20 cellular contexts compared by ENCODE assay signal in genomic region chr12:62214847-62215246, GRCh38. TPM values are rescaled to one million over a fixed set of nuclear protein-coding genes. Genes with fewer than 3 reads are reported as not detected.
DNase-seq lines count a peak whose midpoint lies in the region; ATAC-seq and TF ChIP-seq lines count a peak whose summit lies in the region.
"Had no signal": no experiment of that assay in that cellular context is flagged by ENCODE, and none has a peak within 500 bp of the region (broad histone marks: within the 10 kb centered on the region; RNA-seq: fewer than 3 reads in every experiment).

No MANE protein-coding gene starts in this region.

- ATAC-seq in T-helper 17 cell, result no peak

- H3K27me3 ChIP-seq in breast epithelium, result no peaks in the 10 kb centered on the region
- H3K27me3 ChIP-seq in thyroid gland, result no peaks in the 10 kb centered on the region
- H3K27me3 ChIP-seq: hepatocyte, MG63, vagina had no signal

- TF ChIP-seq CTCF in MCF 10A (IDR thresholded peaks at IDR 0.05; ENCODE audit: unreplicated experiment) (no peak), breast epithelium (IDR thresholded peaks at IDR 0.05) (no peak), epithelial cell of esophagus (IDR thresholded peaks at IDR 0.05; ENCODE audit: insufficient read depth, low read depth, low read length, missing control alignments) (no peak), thyroid gland (IDR thresholded peaks at IDR 0.05) (no peak), glutamatergic neuron (IDR thresholded peaks at IDR 0.05; ENCODE audit: partially characterized antibody, unreplicated experiment) (no peak)

- CTCF ChIA-PET in MCF 10A (lab: Yijun Ruan, JAX), result interaction anchor here (0.6 kb wide), 3 partner anchors 48 to 1806 kb away, joined by 3 to 4 read pairs (median 3); no protein-coding TSS in a partner anchor

- H3K36me3 ChIP-seq in breast epithelium (no peaks in the 10 kb centered on the region), thyroid gland (no peaks in the 10 kb centered on the region)
- H3K36me3 ChIP-seq: MG63, SJSA1, vagina had no signal

- H3K4me1 Mint-ChIP-seq in MCF 10A (ENCODE audit: insufficient read depth, unreplicated experiment), result peaks cover 11% of the 10 kb centered on the region
- H3K4me1 Mint-ChIP-seq in T-helper 17 cell, result peaks cover 3% of the 10 kb centered on the region
- no peaks in the 10 kb centered on the region for H3K4me1 Mint-ChIP-seq in glutamatergic neuron (ENCODE audit: low read depth, unreplicated experiment)

- H3K4me1 ChIP-seq in breast epithelium (no peaks in the 10 kb centered on the region), thyroid gland (peaks cover 4 to 21% of the 10 kb centered on the region in 2 donors)
- H3K4me1 ChIP-seq: Caco-2, SJSA1, vagina had no signal

- no peaks in the 10 kb centered on the region for H3K36me3 Mint-ChIP-seq in MCF 10A (ENCODE audit: insufficient read depth, unreplicated experiment)
- H3K36me3 Mint-ChIP-seq in T-helper 17 cell (ENCODE audit: low read depth), result no peaks in the 10 kb centered on the region
- no peaks in the 10 kb centered on the region for H3K36me3 Mint-ChIP-seq in glutamatergic neuron (ENCODE audit: unreplicated experiment)

- H3K9me3 Mint-ChIP-seq in MCF 10A (ENCODE audit: unreplicated experiment) (no peaks in the 10 kb centered on the region), glutamatergic neuron (ENCODE audit: unreplicated experiment) (no peaks in the 10 kb centered on the region)
- H3K9me3 Mint-ChIP-seq: stimulated activated naive CD8-positive, alpha-beta T cell treated with anti-CD3 and anti-CD28 coated beads, Interleukin-15, Interleukin-2, amounts not matched to agents 100 ng/mL and 50 ng/mL, for 24 hours had no signal

- H3K27ac ChIP-seq in breast epithelium (peak overlapping the region in 1 of 2 donors; percentile 64), thyroid gland (peak overlapping the region in 1 of 3 donors; percentile 33)
- H3K27ac ChIP-seq: hepatocyte, SJSA1, vagina had no signal

- no TSS peak for BruUV-seq in MCF 10A (replicated peaks; lab: Mats Ljungman, UMichigan)

- H3K27ac Mint-ChIP-seq in MCF 10A (ENCODE audit: low read depth, unreplicated experiment) (peak overlapping the region; percentile 29), T-helper 17 cell (no peak overlapping the region), glutamatergic neuron (ENCODE audit: unreplicated experiment) (no peak overlapping the region)
- H3K27ac Mint-ChIP-seq: stimulated activated naive CD8-positive, alpha-beta T cell treated with anti-CD3 and anti-CD28 coated beads, Interleukin-15, Interleukin-2, amounts not matched to agents 100 ng/mL and 50 ng/mL, for 24 hours had no signal

- no peaks in the 10 kb centered on the region for H3K9me3 ChIP-seq in breast epithelium
- no peaks in the 10 kb centered on the region for H3K9me3 ChIP-seq in T-helper 17 cell (ENCODE audit: control insufficient read depth, low read length, poor library complexity, severe bottlenecking)
- no peaks in the 10 kb centered on the region for H3K9me3 ChIP-seq in thyroid gland
- H3K9me3 ChIP-seq: Caco-2, MG63, SJSA1, vagina had no signal

- DNase-seq in MCF 10A (ENCODE audit: unreplicated experiment) (peak; percentile 21), breast epithelium (ENCODE audit: low spot score in 2 of 2) (no peak), NOMO-1 treated with DMSO at 0.1 percent for 48 hours (lab: John Stamatoyannopoulos, UW; ENCODE audit: unreplicated experiment) (peak; percentile 79), epithelial cell of esophagus (ENCODE audit: low read depth) (peak; percentile 43), T-helper 17 cell (no peak), thyroid gland (no peak), glutamatergic neuron (no peak)
- DNase-seq in stimulated activated CD4-positive, alpha-beta T cell treated with anti-CD3 and anti-CD28 coated beads, Interleukin-2, amount 100 ng/mL, for 48 hours, result no peak
- DNase-seq: amniotic stem cell; Caco-2; islet precursor cell; mesenchymal stem cell; MG63; NCI-H2029 treated with DMSO at 0.1 percent for 48 hours; NCI-H510A; stimulated activated CD4-positive, alpha-beta T cell treated with anti-CD3 and anti-CD28 coated beads, Interleukin-15, amount 100 ng/mL, for 24 hours had no signal

- POLR2A ChIA-PET in MCF 10A (lab: Yijun Ruan, JAX), result no interaction called here

- H3K27me3 Mint-ChIP-seq in MCF 10A (ENCODE audit: insufficient read depth, unreplicated experiment) (no peaks in the 10 kb centered on the region), T-helper 17 cell (peaks cover 12% of the 10 kb centered on the region), glutamatergic neuron (ENCODE audit: unreplicated experiment) (no peaks in the 10 kb centered on the region)
- H3K27me3 Mint-ChIP-seq: stimulated activated naive CD8-positive, alpha-beta T cell treated with anti-CD3 and anti-CD28 coated beads, Interleukin-15, Interleukin-2, amounts not matched to agents 100 ng/mL and 50 ng/mL, for 24 hours had no signal

- TF ChIP-seq POLR2A in breast epithelium (IDR thresholded peaks at IDR 0.05) (no peak), thyroid gland (IDR thresholded peaks at IDR 0.05) (no peak)

- intact Hi-C loops in MCF 10A (cut with micrococcal nuclease) (no loop called here), breast epithelium (cut with DNase I; ENCODE audit: low total_unique reads) (no loop called here), thyroid gland (cut with DNase I) (no loop called here)

- H3K4me3 ChIP-seq in breast epithelium (no peak overlapping the region), epithelial cell of esophagus (ENCODE audit: low read length) (no peak overlapping the region), thyroid gland (replicated peaks in 1 of 3) (no peak overlapping the region)
- H3K4me3 ChIP-seq: hepatocyte, MG63, SJSA1, vagina had no signal

- H3K4me3 Mint-ChIP-seq in MCF 10A (ENCODE audit: unreplicated experiment) (no peak overlapping the region), T-helper 17 cell (no peak overlapping the region), glutamatergic neuron (ENCODE audit: unreplicated experiment) (no peak overlapping the region)
- H3K4me3 Mint-ChIP-seq: stimulated activated naive CD8-positive, alpha-beta T cell treated with anti-CD3 and anti-CD28 coated beads, Interleukin-15, Interleukin-2, amounts not matched to agents 100 ng/mL and 50 ng/mL, for 24 hours had no signal

RNA-seq across cellular contexts. Expression of gene USP15, which starts 45.4 kb away (rescaled TPM):
- total RNA-seq in MCF 10A (2022) (63.6 and 71.0 TPM in 2 replicates), breast epithelium (100 to 1,000 TPM in 2 of 3 donors, 10 to 100 TPM in 1; 65.9 to 234 (median 110) TPM), T-helper 17 cell (100 to 1,000 TPM; 186 to 222 TPM), thyroid gland (100 to 1,000 TPM in 1 of 4 donors, 10 to 100 TPM in 3; 57.3 to 139 (median 70.2) TPM), glutamatergic neuron (ENCODE audit: unreplicated experiment) (74.4 TPM)

Comparison
In these comparisons a context has a peak if more than half of its experiments do, and no peak if none do; other contexts are left out.
1. DNase-seq: peak in MCF 10A (single experiment), NOMO-1 treated with DMSO at 0.1 percent for 48 hours (single experiment) and epithelial cell of esophagus (single experiment); none in breast epithelium (0 of 2), T-helper 17 cell (0 of 3), thyroid gland (0 of 2), stimulated activated CD4-positive, alpha-beta T cell treated with anti-CD3 and anti-CD28 coated beads, Interleukin-2, amount 100 ng/mL, for 48 hours (0 of 2) and glutamatergic neuron (single experiment).